9 cellular contexts compared by ENCODE assay signal in genomic region chr17:81422776-81423697, GRCh38. TPM values are rescaled to one million over a fixed set of nuclear protein-coding genes. Genes with fewer than 3 reads are reported as not detected.
DNase-seq lines count a peak whose midpoint lies in the region; ATAC-seq lines count a peak whose summit lies in the region.
"Had no signal": no experiment of that assay in that cellular context is flagged by ENCODE, and none has a peak within 500 bp of the region (broad histone marks: within the 10 kb centered on the region; RNA-seq: fewer than 3 reads in every experiment).

No MANE protein-coding gene starts in this region.

- H3K36me3 ChIP-seq in rectal smooth muscle tissue (ENCODE audit: control insufficient read depth, insufficient read depth, low read length) = no peaks in the 10 kb centered on the region

- no peak overlapping the region for H3K9ac ChIP-seq in rectal smooth muscle tissue (ENCODE audit: low read length)

- no peak overlapping the region for H3K4me3 Mint-ChIP-seq in T-helper 2 cell treated with Interferon-gamma antibody and Interleukin-4, amounts not matched to agents 5 μg/mL and 100 μg/mL, for 36 hours

- H3K4me1 Mint-ChIP-seq in T-helper 2 cell treated with Interferon-gamma antibody and Interleukin-4, amounts not matched to agents 5 μg/mL and 100 μg/mL, for 36 hours (ENCODE audit: low read depth) = no peaks in the 10 kb centered on the region

- H3K27me3 ChIP-seq in rectal smooth muscle tissue (ENCODE audit: control insufficient read depth, insufficient read depth, low read length) = no peaks in the 10 kb centered on the region

- peak; percentile 28 for ATAC-seq in Right ventricle myocardium superior (ENCODE audit: poor library complexity)
- ATAC-seq in HG02642 (IDR thresholded peaks at IDR 0.05; ENCODE audit: poor library complexity, unreplicated experiment) = no peak

- intact Hi-C loops in Right ventricle myocardium superior (cut with DNase I) = no loop called here

- no peak overlapping the region for H3K27ac Mint-ChIP-seq in T-helper 2 cell treated with Interferon-gamma antibody and Interleukin-4, amounts not matched to agents 5 μg/mL and 100 μg/mL, for 36 hours

- H3K27me3 Mint-ChIP-seq in T-helper 2 cell treated with Interferon-gamma antibody and Interleukin-4, amounts not matched to agents 5 μg/mL and 100 μg/mL, for 36 hours (ENCODE audit: low read depth) = peaks cover 8% of the 10 kb centered on the region

- H3K4me1 ChIP-seq in rectal smooth muscle tissue (ENCODE audit: control insufficient read depth, insufficient read depth, low read length) = peaks cover 23% of the 10 kb centered on the region

- no peaks in the 10 kb centered on the region for H3K36me3 Mint-ChIP-seq in T-helper 2 cell treated with Interferon-gamma antibody and Interleukin-4, amounts not matched to agents 5 μg/mL and 100 μg/mL, for 36 hours (ENCODE audit: low read depth)

- H3K9me3 Mint-ChIP-seq in T-helper 2 cell treated with Interferon-gamma antibody and Interleukin-4, amounts not matched to agents 5 μg/mL and 100 μg/mL, for 36 hours = no peaks in the 10 kb centered on the region

- H3K4me3 ChIP-seq in rectal smooth muscle tissue (ENCODE audit: low read length) = no peak overlapping the region

- DNase-seq in EH (ENCODE audit: low read depth) = peak; percentile 97
- DNase-seq in T1000 (lab: John Stamatoyannopoulos, UW) = peak; percentile 94
- DNase-seq in Right ventricle myocardium superior = peak; percentile 83
- no peak for DNase-seq in NCI-H2196 treated with DMSO at 0.1 percent for 48 hours (lab: John Stamatoyannopoulos, UW; ENCODE audit: unreplicated experiment)
- DNase-seq in T-helper 2 cell treated with Interferon-gamma antibody and Interleukin-4, amounts not matched to agents 5 μg/mL and 100 μg/mL, for 36 hours (ENCODE audit: low spot score) = no peak
- DNase-seq in DMS153 (lab: John Stamatoyannopoulos, UW) = no peak
- DNase-seq: stimulated activated CD8-positive, alpha-beta memory T cell treated with anti-CD3 and anti-CD28 coated beads, Interleukin-4, amount 100 ng/mL, for 48 hours had no signal

- peak overlapping the region; percentile 37 for H3K27ac ChIP-seq in rectal smooth muscle tissue (ENCODE audit: low read depth, low read length)

RNA-seq across cellular contexts. Expression of gene BAHCC1, which starts 27.8 kb away (rescaled TPM):
- 8.0 TPM for total RNA-seq in Right ventricle myocardium superior

Comparison
In these comparisons a context has a peak if more than half of its experiments do, and no peak if none do; other contexts are left out.
1. DNase-seq: peak in EH (single experiment), T1000 (single experiment) and Right ventricle myocardium superior (single experiment); none in NCI-H2196 treated with DMSO at 0.1 percent for 48 hours (single experiment), T-helper 2 cell treated with Interferon-gamma antibody and Interleukin-4, amounts not matched to agents 5 μg/mL and 100 μg/mL, for 36 hours (single experiment) and DMS153 (single experiment).